In the genomic region with DNA sequence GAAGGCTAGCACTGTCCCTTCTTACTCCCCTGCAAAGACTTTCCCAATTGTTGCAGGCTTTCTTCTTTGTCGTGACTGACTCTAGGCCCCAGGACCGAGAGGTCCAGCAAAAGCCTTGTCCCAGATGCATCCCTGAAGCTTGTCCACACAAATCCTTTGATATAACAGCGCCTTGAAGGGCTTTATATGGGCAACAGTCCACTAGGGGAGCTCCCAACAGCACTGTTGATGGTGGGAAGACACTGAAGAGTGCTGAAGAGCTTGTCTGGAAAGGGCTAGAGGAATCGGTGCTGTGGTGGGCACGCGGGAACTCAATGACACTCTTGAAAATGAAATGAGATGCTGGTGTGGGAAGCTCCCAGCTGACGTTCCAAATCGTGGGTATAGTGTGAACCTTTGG, we compare ENCODE assay signal across 1 cellular context.
TF ChIP-seq lines count a peak whose summit lies in the region.

No MANE protein-coding gene starts in this region.

TF ChIP-seq in H1, 55 proteins besides CTCF, POLR2A, EP300 and RAD21 (continued from another document):
- TF ChIP-seq, protein P1, sequence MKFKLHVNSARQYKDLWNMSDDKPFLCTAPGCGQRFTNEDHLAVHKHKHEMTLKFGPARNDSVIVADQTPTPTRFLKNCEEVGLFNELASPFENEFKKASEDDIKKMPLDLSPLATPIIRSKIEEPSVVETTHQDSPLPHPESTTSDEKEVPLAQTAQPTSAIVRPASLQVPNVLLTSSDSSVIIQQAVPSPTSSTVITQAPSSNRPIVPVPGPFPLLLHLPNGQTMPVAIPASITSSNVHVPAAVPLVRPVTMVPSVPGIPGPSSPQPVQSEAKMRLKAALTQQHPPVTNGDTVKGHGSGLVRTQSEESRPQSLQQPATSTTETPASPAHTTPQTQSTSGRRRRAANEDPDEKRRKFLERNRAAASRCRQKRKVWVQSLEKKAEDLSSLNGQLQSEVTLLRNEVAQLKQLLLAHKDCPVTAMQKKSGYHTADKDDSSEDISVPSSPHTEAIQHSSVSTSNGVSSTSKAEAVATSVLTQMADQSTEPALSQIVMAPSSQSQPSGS (IDR thresholded peaks at IDR 0.05; ENCODE audit: low read length) = no peak
- TF ChIP-seq, protein P2, sequence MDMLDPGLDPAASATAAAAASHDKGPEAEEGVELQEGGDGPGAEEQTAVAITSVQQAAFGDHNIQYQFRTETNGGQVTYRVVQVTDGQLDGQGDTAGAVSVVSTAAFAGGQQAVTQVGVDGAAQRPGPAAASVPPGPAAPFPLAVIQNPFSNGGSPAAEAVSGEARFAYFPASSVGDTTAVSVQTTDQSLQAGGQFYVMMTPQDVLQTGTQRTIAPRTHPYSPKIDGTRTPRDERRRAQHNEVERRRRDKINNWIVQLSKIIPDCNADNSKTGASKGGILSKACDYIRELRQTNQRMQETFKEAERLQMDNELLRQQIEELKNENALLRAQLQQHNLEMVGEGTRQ (IDR thresholded peaks at IDR 0.05; ENCODE audit: low read length) = no peak
- TF ChIP-seq TAF7 (optimal IDR thresholded peaks at IDR 0.05; ENCODE audit: borderline replicate concordance, low read depth, low read length) (no peak), CHD1 (IDR thresholded peaks at IDR 0.05; ENCODE audit: low read depth, low read length) (no peak), JUND (IDR thresholded peaks at IDR 0.05; ENCODE audit: low read length) (no peak), ZNF274 (IDR thresholded peaks at IDR 0.05; ENCODE audit: borderline replicate concordance, extremely low read depth, low read length) (no peak), FOSL1 (IDR thresholded peaks at IDR 0.05; ENCODE audit: insufficient read depth, low read depth, low read length) (no peak), NANOG (IDR thresholded peaks at IDR 0.05; ENCODE audit: insufficient read depth, low read depth, low read length, poor library complexity, severe bottlenecking) (no peak), TBP (IDR thresholded peaks at IDR 0.05; ENCODE audit: low read depth, low read length) (no peak), HDAC2 (IDR thresholded peaks at IDR 0.05; ENCODE audit: borderline replicate concordance in 1 of 2, low read depth in 2 of 2, low read length in 2 of 2) (no peak), CBX8 (IDR thresholded peaks at IDR 0.05; ENCODE audit: borderline replicate concordance, low read depth, low read length) (no peak)
